In the genomic region with DNA sequence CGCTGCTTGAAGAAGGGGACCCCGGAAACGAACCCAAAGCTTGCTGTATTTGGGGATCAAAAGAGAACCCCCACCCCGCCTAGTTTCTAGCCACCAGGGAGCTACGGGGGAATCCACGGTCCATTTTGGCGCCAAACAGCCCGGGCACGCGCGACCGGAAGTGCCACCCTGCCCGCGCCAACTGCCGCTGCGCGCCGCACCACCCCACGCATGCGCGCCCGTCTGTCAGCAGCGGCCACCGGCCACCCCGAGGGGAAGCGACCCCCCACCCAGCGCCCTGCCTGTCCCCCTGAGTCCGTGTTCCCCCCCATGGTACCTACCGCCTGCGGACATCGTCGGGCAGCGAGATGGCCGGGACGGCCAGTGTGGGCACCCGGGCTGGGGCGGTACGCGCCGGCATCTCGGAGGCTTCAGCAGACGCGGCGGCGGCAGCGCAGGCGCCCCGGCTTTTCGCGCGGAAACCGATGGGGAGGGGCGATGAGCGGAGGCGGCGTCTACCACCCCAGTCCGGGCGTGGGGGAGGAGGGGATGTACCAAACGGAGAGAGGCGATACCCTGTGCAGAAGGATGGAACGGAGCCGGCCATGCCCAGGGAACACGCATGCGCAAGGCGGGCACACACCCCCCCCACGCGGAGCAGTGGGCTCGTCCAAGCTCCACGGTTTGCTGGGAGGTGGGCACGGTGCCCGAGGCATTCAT, we compare ENCODE assay signal across 8 cellular contexts. TPM values are rescaled to one million over a fixed set of nuclear protein-coding genes. Genes with fewer than 3 reads are reported as not detected.
DNase-seq lines count a peak whose midpoint lies in the region; ATAC-seq and TF ChIP-seq lines count a peak whose summit lies in the region.

Gene DNMT1, minus strand, starts transcription at position 454 of the 699 bp plus-strand sequence. Its CDS starts 54 bp downstream, at position 400.

- CTCF ChIA-PET in HEK293 (lab: Yijun Ruan, JAX) = interaction anchor here (0.6 to 3.2 kb wide), 4 partner anchors 12 to 76 kb away, joined by 3 to 10 read pairs (median 4); partner anchors contain the start of gene ICAM1
- CTCF ChIA-PET in activated naive CD4-positive, alpha-beta T cell treated with anti-CD3 and anti-CD28 coated beads for 36 hours (lab: Charles Lee) = interaction anchor here (1.0 to 3.4 kb wide), 2 partner anchors 55 to 64 kb away, joined by 5 to 11 read pairs; no protein-coding TSS in a partner anchor

- peak within 1 kb of the TSS; percentile 98 for H3K27ac Mint-ChIP-seq in activated naive CD4-positive, alpha-beta T cell treated with anti-CD3 and anti-CD28 coated beads for 36 hours

- no peak for TF ChIP-seq EP300 in gastroesophageal sphincter (IDR thresholded peaks at IDR 0.05)

- H3K4me3 ChIP-seq in HEK293 (ENCODE audit: low read depth, low read length) (peak within 1 kb of the TSS; percentile 99), NB4 (ENCODE audit: low read depth, low read length) (peak within 1 kb of the TSS; percentile 88), gastroesophageal sphincter (peak within 1 kb of the TSS; percentile 72 to 88), neutrophil (ENCODE audit: low read depth in 1 of 2, low read length in 1 of 2) (peak within 1 kb of the TSS; percentile 67 to 84)

- H3K36me3 ChIP-seq in HEK293 (ENCODE audit: control insufficient read depth in 2 of 2, insufficient read depth in 1 of 2, low read length in 2 of 2) = peaks cover 10 to 36% of the 10 kb centered on the region in 2 experiments; a peak in 2 of 3 replicates
- H3K36me3 ChIP-seq in gastroesophageal sphincter = peaks cover 0 to 2% of the 10 kb centered on the region in 2 donors
- H3K36me3 ChIP-seq in neutrophil = no peaks in the 10 kb centered on the region

- DNase-seq in GDM1 (lab: John Stamatoyannopoulos, UW) (peak; percentile 96), NB4 (ENCODE audit: low read depth) (peak; percentile 100), SK-N-DZ (ENCODE audit: low spot score) (peak; percentile 96)
- peak; percentile 99 for DNase-seq in activated naive CD4-positive, alpha-beta T cell treated with anti-CD3 and anti-CD28 coated beads for 36 hours

- ATAC-seq in gastroesophageal sphincter = peak; percentile 97

- H3K27me3 Mint-ChIP-seq in activated naive CD4-positive, alpha-beta T cell treated with anti-CD3 and anti-CD28 coated beads for 36 hours (ENCODE audit: low read depth) = no peaks in the 10 kb centered on the region

- H3K4me1 ChIP-seq in HEK293 (ENCODE audit: control insufficient read depth, insufficient read depth, low read length) (no peaks in the 10 kb centered on the region), gastroesophageal sphincter (peaks cover 0 to 35% (median 11%) of the 10 kb centered on the region in 3 donors), neutrophil (ENCODE audit: control insufficient read depth in 1 of 2, insufficient read depth in 1 of 2, low read depth in 1 of 2, low read length in 1 of 2) (peaks cover 11 to 12% of the 10 kb centered on the region in 2 experiments)

- 0% methylated on average over 4 of the region's 71 CpGs; no CpG with 5 or more reads in 1 of the 2 donors for WGBS in gastroesophageal sphincter (ENCODE audit: low coverage in 1 of 2), 2 donors

- H3K4me1 Mint-ChIP-seq in activated naive CD4-positive, alpha-beta T cell treated with anti-CD3 and anti-CD28 coated beads for 36 hours (ENCODE audit: low read depth) = peaks cover 46% of the 10 kb centered on the region

- TF ChIP-seq POLR2A in NB4 (IDR thresholded peaks at IDR 0.05; ENCODE audit: extremely low read depth, insufficient read length) (peak; percentile 100), gastroesophageal sphincter (IDR thresholded peaks at IDR 0.05) (peak; percentile 67 to 70)

- no peaks in the 10 kb centered on the region for H3K9me3 Mint-ChIP-seq in activated naive CD4-positive, alpha-beta T cell treated with anti-CD3 and anti-CD28 coated beads for 36 hours

- peaks cover 30% of the 10 kb centered on the region for H3K36me3 Mint-ChIP-seq in activated naive CD4-positive, alpha-beta T cell treated with anti-CD3 and anti-CD28 coated beads for 36 hours (ENCODE audit: low read depth)

- POLR2A ChIA-PET in HEK293 (lab: Yijun Ruan, JAX) = interaction anchor here (0.6 to 1.6 kb wide), 14 partner anchors 10 to 208 kb away, joined by 3 to 8 read pairs (median 3); partner anchors contain the start of genes CDC37, MRPL4, PPAN and RAVER1

- no peaks in the 10 kb centered on the region for H3K9me3 ChIP-seq in HEK293 (ENCODE audit: control insufficient read depth, insufficient read depth, low read depth, low read length)
- no peaks in the 10 kb centered on the region for H3K9me3 ChIP-seq in gastroesophageal sphincter
- H3K9me3 ChIP-seq in neutrophil = no peaks in the 10 kb centered on the region

- H3K27me3 ChIP-seq in gastroesophageal sphincter = no peaks in the 10 kb centered on the region
- no peaks in the 10 kb centered on the region for H3K27me3 ChIP-seq in neutrophil

- no peak; the same call in 1 of the 2 replicates for TF ChIP-seq CTCF in HEK293 (tag by site-specific recombination; IDR thresholded peaks at IDR 0.05)
- TF ChIP-seq CTCF in NB4 (IDR thresholded peaks at IDR 0.05; ENCODE audit: low read depth, low read length) = no peak
- peak in 1 of 4 experiments; percentile 15 for TF ChIP-seq CTCF in gastroesophageal sphincter (IDR thresholded peaks at IDR 0.05)
- no peak for TF ChIP-seq CTCF in neutrophil (IDR thresholded peaks at IDR 0.05)
- TF ChIP-seq CTCF in subcutaneous adipose tissue (IDR thresholded peaks at IDR 0.05; ENCODE audit: low read depth) = no peak

- peak within 1 kb of the TSS; percentile 86 for H3K27ac ChIP-seq in HEK293 (ENCODE audit: extremely low read depth, low read depth, low read length)
- peak within 1 kb of the TSS; percentile 63 to 92 (median 91) for H3K27ac ChIP-seq in gastroesophageal sphincter
- H3K27ac ChIP-seq in neutrophil = peak within 1 kb of the TSS; percentile 68

- intact Hi-C loops in activated naive CD4-positive, alpha-beta T cell treated with anti-CD3 and anti-CD28 coated beads for 36 hours (cut with micrococcal nuclease) = loop anchor here (1.0 to 10.0 kb wide), 7 partner anchors 36 to 190 kb away; partner anchors contain the start of genes ICAM3, PPAN, RAVER1 and S1PR2

- H3K4me3 Mint-ChIP-seq in activated naive CD4-positive, alpha-beta T cell treated with anti-CD3 and anti-CD28 coated beads for 36 hours = peak within 1 kb of the TSS; percentile 99

TF ChIP-seq in HEK293, 187 proteins besides CTCF, POLR2A, EP300 and RAD21 (continues in another document):
- TF ChIP-seq GLIS1 (tag by site-specific recombination; IDR thresholded peaks at IDR 0.05) (peak; percentile 89), ZNF423 (tag by site-specific recombination; IDR thresholded peaks at IDR 0.05) (no peak), ZNF704 (tag by site-specific recombination; IDR thresholded peaks at IDR 0.05) (no peak), ZFHX2 (tag by site-specific recombination; conservative IDR thresholded peaks at IDR 0.05) (peak; percentile 81; the same call in 1 of the 2 replicates), ZNF670 (tag by site-specific recombination; IDR thresholded peaks at IDR 0.05; ENCODE audit: low read depth) (no peak), ZNF747 (tag by site-specific recombination; IDR thresholded peaks at IDR 0.05) (no peak), BCL11B (tag by site-specific recombination; IDR thresholded peaks at IDR 0.05; ENCODE audit: low read depth) (peak; percentile 39; the same call in 1 of the 2 replicates), YY1 (tag by site-specific recombination; IDR thresholded peaks at IDR 0.05) (peak; percentile 53), ZXDB (tag by site-specific recombination; IDR thresholded peaks at IDR 0.05) (peak; percentile 46)
- TF ChIP-seq, protein P1, sequence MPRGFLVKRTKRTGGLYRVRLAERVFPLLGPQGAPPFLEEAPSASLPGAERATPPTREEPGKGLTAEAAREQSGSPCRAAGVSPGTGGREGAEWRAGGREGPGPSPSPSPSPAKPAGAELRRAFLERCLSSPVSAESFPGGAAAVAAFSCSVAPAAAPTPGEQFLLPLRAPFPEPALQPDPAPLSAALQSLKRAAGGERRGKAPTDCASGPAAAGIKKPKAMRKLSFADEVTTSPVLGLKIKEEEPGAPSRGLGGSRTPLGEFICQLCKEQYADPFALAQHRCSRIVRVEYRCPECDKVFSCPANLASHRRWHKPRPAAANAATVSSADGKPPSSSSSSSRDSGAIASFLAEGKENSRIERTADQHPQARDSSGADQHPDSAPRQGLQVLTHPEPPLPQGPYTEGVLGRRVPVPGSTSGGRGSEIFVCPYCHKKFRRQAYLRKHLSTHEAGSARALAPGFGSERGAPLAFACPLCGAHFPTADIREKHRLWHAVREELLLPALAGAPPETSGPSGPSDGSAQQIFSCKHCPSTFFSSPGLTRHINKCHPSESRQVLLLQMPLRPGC (tag by site-specific recombination; IDR thresholded peaks at IDR 0.05) = no peak; the same call in 1 of the 2 replicates
- TF ChIP-seq, protein P2, sequence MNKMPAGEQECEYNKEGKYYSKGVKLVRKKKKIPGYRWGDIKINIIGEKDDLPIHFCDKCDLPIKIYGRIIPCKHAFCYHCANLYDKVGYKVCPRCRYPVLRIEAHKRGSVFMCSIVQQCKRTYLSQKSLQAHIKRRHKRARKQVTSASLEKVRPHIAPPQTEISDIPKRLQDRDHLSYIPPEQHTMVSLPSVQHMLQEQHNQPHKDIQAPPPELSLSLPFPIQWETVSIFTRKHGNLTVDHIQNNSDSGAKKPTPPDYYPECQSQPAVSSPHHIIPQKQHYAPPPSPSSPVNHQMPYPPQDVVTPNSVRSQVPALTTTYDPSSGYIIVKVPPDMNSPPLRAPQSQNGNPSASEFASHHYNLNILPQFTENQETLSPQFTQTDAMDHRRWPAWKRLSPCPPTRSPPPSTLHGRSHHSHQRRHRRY (tag by site-specific recombination; IDR thresholded peaks at IDR 0.05) = no peak

RNA-seq across cellular contexts. Expression of gene DNMT1, which starts in this region (rescaled TPM):
- polyA plus RNA-seq in SK-N-DZ (2014; cell fraction: cytosol; rRNA removed) = 125 and 137 TPM in 2 replicates
- 401 and 420 TPM in 2 replicates for polyA plus RNA-seq in SK-N-DZ (2014; cell fraction: nucleus; rRNA removed)
- 100 to 1,000 TPM; 365 to 371 TPM for total RNA-seq in activated naive CD4-positive, alpha-beta T cell treated with anti-CD3 and anti-CD28 coated beads for 36 hours
- total RNA-seq in gastroesophageal sphincter (10 to 100 TPM; 28.1 to 50.6 (median 38.1) TPM), subcutaneous adipose tissue (10 to 100 TPM; 25.5 to 60.7 (median 41.5) TPM)

Comparison
In these comparisons a context has a peak if more than half of its experiments do, and no peak if none do; other contexts are left out.
1. Peak in every context shown above with its lines: DNase-seq, ATAC-seq, H3K4me3 ChIP-seq and H3K27ac ChIP-seq.
2. RNA of gene DNMT1 (total RNA-seq): 365 to 371 TPM in activated naive CD4-positive, alpha-beta T cell treated with anti-CD3 and anti-CD28 coated beads for 36 hours; 25.5 to 60.7 TPM in subcutaneous adipose tissue and 28.1 to 50.6 TPM in gastroesophageal sphincter; every median in the first group is over 4 times any median in the second.